9 cellular contexts compared by ENCODE assay signal in the genomic region with DNA sequence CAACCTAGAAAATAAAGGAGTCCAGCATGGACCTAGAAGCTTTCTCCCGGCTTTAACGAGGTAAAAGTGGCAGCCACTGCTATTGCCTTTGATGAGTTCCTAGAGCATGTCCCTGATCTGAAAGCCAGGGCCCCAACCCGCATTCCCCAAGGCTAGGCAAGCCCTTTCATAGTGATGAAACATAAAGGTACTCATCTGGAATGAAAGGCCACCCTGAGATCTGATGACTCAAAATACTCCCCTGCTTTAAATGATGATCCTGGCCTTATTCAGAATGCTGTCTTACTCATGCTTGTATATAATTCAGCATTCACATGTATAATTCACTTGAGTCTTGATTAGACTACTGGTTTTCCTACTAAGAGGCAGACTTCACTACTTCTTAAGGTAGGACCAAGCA. TPM values are rescaled to one million over a fixed set of nuclear protein-coding genes. Genes with fewer than 3 reads are reported as not detected.
DNase-seq lines count a peak whose midpoint lies in the region; ATAC-seq and TF ChIP-seq lines count a peak whose summit lies in the region.
"Had no signal": no experiment of that assay in that cellular context is flagged by ENCODE, and none has a peak within 500 bp of the region (broad histone marks: within the 10 kb centered on the region; RNA-seq: fewer than 3 reads in every experiment).

No MANE protein-coding gene starts in this region.

- no peaks in the 10 kb centered on the region for H3K9me3 ChIP-seq in uterus

- H3K4me3 ChIP-seq in uterus: no peak overlapping the region

- H3K9me3 Mint-ChIP-seq in activated naive CD4-positive, alpha-beta T cell treated with anti-CD3 and anti-CD28 coated beads for 36 hours: no peaks in the 10 kb centered on the region
- no peaks in the 10 kb centered on the region for H3K9me3 Mint-ChIP-seq in activated naive CD4-positive, alpha-beta T cell treated with anti-CD3 and anti-CD28 coated beads, Interleukin-2, amount 10 ng/mL, durations not matched to agents 7 days and 5 days
- H3K9me3 Mint-ChIP-seq in activated naive CD8-positive, alpha-beta T cell (ENCODE audit: low read depth): no peaks in the 10 kb centered on the region

- TF ChIP-seq POLR2A in uterus (IDR thresholded peaks at IDR 0.05): no peak

- CTCF ChIA-PET in activated naive CD4-positive, alpha-beta T cell treated with anti-CD3 and anti-CD28 coated beads for 36 hours (lab: Charles Lee): no interaction called here
- CTCF ChIA-PET in activated naive CD4-positive, alpha-beta T cell treated with anti-CD3 and anti-CD28 coated beads, Interleukin-2, amount 10 ng/mL, durations not matched to agents 7 days and 5 days (lab: Charles Lee): no interaction called here

- peak overlapping the region; percentile 75 for H3K27ac Mint-ChIP-seq in activated naive CD4-positive, alpha-beta T cell treated with anti-CD3 and anti-CD28 coated beads for 36 hours
- no peak overlapping the region for H3K27ac Mint-ChIP-seq in activated naive CD4-positive, alpha-beta T cell treated with anti-CD3 and anti-CD28 coated beads, Interleukin-2, amount 10 ng/mL, durations not matched to agents 7 days and 5 days
- H3K27ac Mint-ChIP-seq in activated naive CD8-positive, alpha-beta T cell: peak overlapping the region; percentile 83

- peaks cover 40% of the 10 kb centered on the region for H3K36me3 Mint-ChIP-seq in activated naive CD4-positive, alpha-beta T cell treated with anti-CD3 and anti-CD28 coated beads for 36 hours (ENCODE audit: low read depth)
- peaks cover 70% of the 10 kb centered on the region for H3K36me3 Mint-ChIP-seq in activated naive CD4-positive, alpha-beta T cell treated with anti-CD3 and anti-CD28 coated beads, Interleukin-2, amount 10 ng/mL, durations not matched to agents 7 days and 5 days
- H3K36me3 Mint-ChIP-seq in activated naive CD8-positive, alpha-beta T cell: peaks cover 13% of the 10 kb centered on the region

- peak overlapping the region; percentile 67 to 76 for H3K27ac ChIP-seq in uterus

- ATAC-seq in HG03097 (IDR thresholded peaks at IDR 0.05; ENCODE audit: low FRiP score, unreplicated experiment) (no peak), GM18519 (IDR thresholded peaks at IDR 0.05; ENCODE audit: low FRiP score, unreplicated experiment) (no peak), GM18870 (IDR thresholded peaks at IDR 0.05; ENCODE audit: unreplicated experiment) (no peak)

- H3K4me1 Mint-ChIP-seq in activated naive CD4-positive, alpha-beta T cell treated with anti-CD3 and anti-CD28 coated beads for 36 hours (ENCODE audit: low read depth): peaks cover 39% of the 10 kb centered on the region
- H3K4me1 Mint-ChIP-seq in activated naive CD4-positive, alpha-beta T cell treated with anti-CD3 and anti-CD28 coated beads, Interleukin-2, amount 10 ng/mL, durations not matched to agents 7 days and 5 days: no peaks in the 10 kb centered on the region
- H3K4me1 Mint-ChIP-seq in activated naive CD8-positive, alpha-beta T cell (ENCODE audit: low read depth): peaks cover 36% of the 10 kb centered on the region

- intact Hi-C loops in activated naive CD4-positive, alpha-beta T cell treated with anti-CD3 and anti-CD28 coated beads for 36 hours (cut with micrococcal nuclease): loop anchor here (10.0 kb wide), 2 partner anchors 238 to 478 kb away; no protein-coding TSS in a partner anchor
- intact Hi-C loops in uterus (cut with DNase I; ENCODE audit: low total_unique reads): no loop called here

- no peaks in the 10 kb centered on the region for H3K4me1 ChIP-seq in uterus

- no peaks in the 10 kb centered on the region for H3K27me3 Mint-ChIP-seq in activated naive CD4-positive, alpha-beta T cell treated with anti-CD3 and anti-CD28 coated beads for 36 hours (ENCODE audit: low read depth)
- H3K27me3 Mint-ChIP-seq in activated naive CD4-positive, alpha-beta T cell treated with anti-CD3 and anti-CD28 coated beads, Interleukin-2, amount 10 ng/mL, durations not matched to agents 7 days and 5 days: no peaks in the 10 kb centered on the region
- no peaks in the 10 kb centered on the region for H3K27me3 Mint-ChIP-seq in activated naive CD8-positive, alpha-beta T cell

- no peak overlapping the region for H3K4me3 Mint-ChIP-seq in activated naive CD4-positive, alpha-beta T cell treated with anti-CD3 and anti-CD28 coated beads for 36 hours
- no peak overlapping the region for H3K4me3 Mint-ChIP-seq in activated naive CD4-positive, alpha-beta T cell treated with anti-CD3 and anti-CD28 coated beads, Interleukin-2, amount 10 ng/mL, durations not matched to agents 7 days and 5 days
- peak overlapping the region; percentile 19 for H3K4me3 Mint-ChIP-seq in activated naive CD8-positive, alpha-beta T cell

- H3K36me3 ChIP-seq in uterus: no peaks in the 10 kb centered on the region

- no peak for TF ChIP-seq CTCF in uterus (IDR thresholded peaks at IDR 0.05)

- no peaks in the 10 kb centered on the region for H3K27me3 ChIP-seq in uterus

- DNase-seq in activated naive CD4-positive, alpha-beta T cell treated with anti-CD3 and anti-CD28 coated beads for 36 hours: peak; percentile 69
- no peak for DNase-seq in activated naive CD4-positive, alpha-beta T cell treated with anti-CD3 and anti-CD28 coated beads, Interleukin-2, amount 10 ng/mL, durations not matched to agents 7 days and 5 days
- DNase-seq in kidney tubule cell (ENCODE audit: low spot score) (peak; percentile 94), uterus (no peak)
- DNase-seq: COR-L47 had no signal

RNA-seq across cellular contexts. Expression of gene TTPAL, which starts 21.3 kb away (rescaled TPM):
- total RNA-seq in activated naive CD4-positive, alpha-beta T cell treated with anti-CD3 and anti-CD28 coated beads for 36 hours: 10 to 100 TPM; 10.8 to 11.5 TPM
- 10 to 100 TPM in 2 of 4 donors, 1 to 10 TPM in 2; 4.9 to 18.2 (median 10.0) TPM for total RNA-seq in uterus

RNA-seq across cellular contexts. Expression of gene SERINC3, which starts 24.9 kb away (rescaled TPM):
- 10 to 100 TPM; 48.7 to 50.2 TPM for total RNA-seq in activated naive CD4-positive, alpha-beta T cell treated with anti-CD3 and anti-CD28 coated beads for 36 hours
- 100 to 1,000 TPM in 1 of 4 donors, 10 to 100 TPM in 3; 44.1 to 113 (median 58.3) TPM for total RNA-seq in uterus

Comparison
In these comparisons a context has a peak if more than half of its experiments do, and no peak if none do; other contexts are left out.
1. DNase-seq: peak in activated naive CD4-positive, alpha-beta T cell treated with anti-CD3 and anti-CD28 coated beads for 36 hours (single experiment) and kidney tubule cell (single experiment); none in activated naive CD4-positive, alpha-beta T cell treated with anti-CD3 and anti-CD28 coated beads, Interleukin-2, amount 10 ng/mL, durations not matched to agents 7 days and 5 days (single experiment) and uterus (0 of 2).